Comparison of ENCODE assay signal across 1 cellular context in genomic region chr17:17141279-17141678, GRCh38.
TF ChIP-seq lines count a peak whose summit lies in the region.

No MANE protein-coding gene starts in this region.

TF ChIP-seq in HepG2, 621 proteins besides CTCF, POLR2A, EP300 and RAD21 (continued from another document):
- TF ChIP-seq BCLAF1 (IDR thresholded peaks at IDR 0.05) (no peak), RNF219 (CRISPR knock-in tag; IDR thresholded peaks at IDR 0.05) (no peak), SRSF1 (optimal IDR thresholded peaks at IDR 0.05; ENCODE audit: low read depth, low read length) (no peak), ZBTB49 (CRISPR knock-in tag; IDR thresholded peaks at IDR 0.05; ENCODE audit: borderline replicate concordance) (no peak), NFRKB (IDR thresholded peaks at IDR 0.05) (no peak), HBP1 (CRISPR knock-in tag; IDR thresholded peaks at IDR 0.05; ENCODE audit: low read depth) (no peak), SRF (IDR thresholded peaks at IDR 0.05; ENCODE audit: low read depth, low read length) (no peak), PHF5A (CRISPR knock-in tag; IDR thresholded peaks at IDR 0.05; ENCODE audit: low read depth, unreplicated experiment) (no peak), DMTF1 (CRISPR knock-in tag; IDR thresholded peaks at IDR 0.05) (no peak), ZNF333 (CRISPR knock-in tag; IDR thresholded peaks at IDR 0.05; ENCODE audit: borderline replicate concordance) (no peak), ZNF572 (CRISPR knock-in tag; IDR thresholded peaks at IDR 0.05) (no peak), ZUFSP (CRISPR knock-in tag; IDR thresholded peaks at IDR 0.05; ENCODE audit: borderline replicate concordance) (no peak)
